19 cellular contexts compared by ENCODE assay signal in genomic region chr12:25347716-25348261, GRCh38.
A peak's percentile ranks its signal among the peaks of the same experiment; 100 is the strongest.
DNase-seq lines count a peak whose midpoint lies in the region; TF ChIP-seq lines count a peak whose summit lies in the region.
"Had no signal": no experiment of that assay in that cellular context is flagged by ENCODE, and none has a peak within 500 bp of the region (broad histone marks: within the 10 kb centered on the region; RNA-seq: fewer than 3 reads in every experiment).

No MANE protein-coding gene starts in this region.

- peak overlapping the region; percentile 47 for H3K23ac ChIP-seq in trophoblast cell (ENCODE audit: low read length)

- peak; percentile 75 for DNase-seq in SIG-M5 treated with dmso at 0.1 percent for 504 hours (lab: John Stamatoyannopoulos, UW; ENCODE audit: unreplicated experiment)
- DNase-seq in SIG-M5 (lab: John Stamatoyannopoulos, UW) = no peak
- DNase-seq in T47D (ENCODE audit: low read depth in 1 of 2, low spot score in 1 of 2) = peak; percentile 17 to 80
- DNase-seq in trophoblast cell = peak; percentile 92 to 97
- no peak for DNase-seq in activated CD4-positive, alpha-beta T cell treated with anti-CD3 and anti-CD28 coated beads, Interleukin-2, amount 10 ng/mL, durations not matched to agents 7 days and 5 days
- DNase-seq in immature natural killer cell = no peak
- DNase-seq in nephron progenitor cell = no peak
- DNase-seq: activated CD8-positive, alpha-beta memory T cell treated with anti-CD3 and anti-CD28 coated beads for 24 hours; activated naive CD8-positive, alpha-beta T cell treated with anti-CD3 and anti-CD28 coated beads, Interleukin-2, amount 10 ng/mL, durations not matched to agents 7 days and 5 days; Karpas-422; midbrain; NCI-H1436; NCI-H526; stomach had no signal

- H3K27me3 Mint-ChIP-seq in activated CD4-positive, alpha-beta T cell treated with anti-CD3 and anti-CD28 coated beads, Interleukin-2, amount 10 ng/mL, durations not matched to agents 7 days and 5 days = no peaks in the 10 kb centered on the region
- H3K27me3 Mint-ChIP-seq in immature natural killer cell (ENCODE audit: low read depth in 3 of 3) (peaks cover 0 to 2% (median 2%) of the 10 kb centered on the region in 3 donors), nephron progenitor cell (ENCODE audit: low read depth, poor library complexity) (no peaks in the 10 kb centered on the region)
- H3K27me3 Mint-ChIP-seq: activated naive CD8-positive, alpha-beta T cell treated with anti-CD3 and anti-CD28 coated beads, Interleukin-2, amount 10 ng/mL, durations not matched to agents 7 days and 5 days had no signal

- H2BK12ac ChIP-seq in trophoblast cell (ENCODE audit: low read length) = no peak overlapping the region

- H3K9ac ChIP-seq in trophoblast cell (ENCODE audit: low read length) = no peak overlapping the region
- H3K9ac ChIP-seq: BLaER1 had no signal

- peaks cover 2% of the 10 kb centered on the region for H3K79me1 ChIP-seq in trophoblast cell (ENCODE audit: low read length)

- no peak overlapping the region for H2AK5ac ChIP-seq in trophoblast cell (ENCODE audit: low read length)

- peak overlapping the region; percentile 33 for H3K27ac ChIP-seq in KOPT-K1 (ENCODE audit: low read depth, low read length, poor library complexity, severe bottlenecking)
- peak overlapping the region; percentile 17 for H3K27ac ChIP-seq in trophoblast cell (ENCODE audit: low read depth, low read length)
- H3K27ac ChIP-seq: BLaER1, SJSA1, stomach had no signal

- no peak overlapping the region for H3K4ac ChIP-seq in trophoblast cell (ENCODE audit: low read depth, low read length)

- H3K36me3 Mint-ChIP-seq in activated CD4-positive, alpha-beta T cell treated with anti-CD3 and anti-CD28 coated beads, Interleukin-2, amount 10 ng/mL, durations not matched to agents 7 days and 5 days (ENCODE audit: low read depth) = no peaks in the 10 kb centered on the region
- no peaks in the 10 kb centered on the region for H3K36me3 Mint-ChIP-seq in immature natural killer cell
- H3K36me3 Mint-ChIP-seq in nephron progenitor cell (ENCODE audit: low read depth) = no peaks in the 10 kb centered on the region
- H3K36me3 Mint-ChIP-seq: activated naive CD8-positive, alpha-beta T cell treated with anti-CD3 and anti-CD28 coated beads, Interleukin-2, amount 10 ng/mL, durations not matched to agents 7 days and 5 days had no signal

- H3K9me3 ChIP-seq in KOPT-K1 (ENCODE audit: insufficient read depth, low read length, poor library complexity, severe bottlenecking) = no peaks in the 10 kb centered on the region
- no peaks in the 10 kb centered on the region for H3K9me3 ChIP-seq in trophoblast cell (ENCODE audit: insufficient read depth, low read depth, low read length)
- H3K9me3 ChIP-seq: SJSA1, stomach had no signal

- H3K4me2 ChIP-seq in trophoblast cell (ENCODE audit: low read length) = no peak overlapping the region
- H3K4me2 ChIP-seq: BLaER1 had no signal

- no peak overlapping the region for H3K18ac ChIP-seq in trophoblast cell (ENCODE audit: low read length)

- no peak overlapping the region for H3K4me3 ChIP-seq in trophoblast cell (ENCODE audit: low read depth, low read length)
- H3K4me3 ChIP-seq: BLaER1, SJSA1, stomach had no signal

- H4K8ac ChIP-seq in trophoblast cell (ENCODE audit: low read depth, low read length) = no peak overlapping the region

- in situ Hi-C loops in T47D (cut with HindIII; ENCODE audit: low pct_unique_long_range_greater_than_20kb, low sequenced_read_pairs) = no loop called here

- H2BK5ac ChIP-seq in trophoblast cell (ENCODE audit: low read depth, low read length, poor library complexity) = no peak overlapping the region

- no peak overlapping the region for H4K91ac ChIP-seq in trophoblast cell (ENCODE audit: low read depth, low read length)

- CTCF ChIA-PET in activated CD4-positive, alpha-beta T cell treated with anti-CD3 and anti-CD28 coated beads, Interleukin-2, amount 10 ng/mL, durations not matched to agents 7 days and 5 days (lab: Charles Lee) = interaction anchor here (1.1 to 2.0 kb wide), 2 partner anchors 13 to 90 kb away, joined by 3 to 6 read pairs; no protein-coding TSS in a partner anchor

- no peaks in the 10 kb centered on the region for H3K27me3 ChIP-seq in trophoblast cell (ENCODE audit: insufficient read depth, low read length)
- H3K27me3 ChIP-seq: BLaER1, SJSA1, stomach had no signal

- POLR2A ChIA-PET in activated CD4-positive, alpha-beta T cell treated with anti-CD3 and anti-CD28 coated beads, Interleukin-2, amount 10 ng/mL, durations not matched to agents 7 days and 5 days (lab: Charles Lee) = no interaction called here

- H3K27ac Mint-ChIP-seq in activated CD4-positive, alpha-beta T cell treated with anti-CD3 and anti-CD28 coated beads, Interleukin-2, amount 10 ng/mL, durations not matched to agents 7 days and 5 days = no peak overlapping the region
- H3K27ac Mint-ChIP-seq in immature natural killer cell (peak overlapping the region in 1 of 6 donors; percentile 10), nephron progenitor cell (no peak overlapping the region)
- H3K27ac Mint-ChIP-seq: activated naive CD8-positive, alpha-beta T cell treated with anti-CD3 and anti-CD28 coated beads, Interleukin-2, amount 10 ng/mL, durations not matched to agents 7 days and 5 days; dendritic cell treated with granulocyte-macrophage colony-stimulating factor and Interleukin-4, amounts not matched to agents 40 ng/mL and 50 ng/mL, for 4 days; T-helper 2 cell treated with Interferon-gamma antibody and Interleukin-4, amounts not matched to agents 5 μg/mL and 100 μg/mL, for 36 hours had no signal

- H3K4me1 ChIP-seq in trophoblast cell (ENCODE audit: control insufficient read depth in 1 of 2, insufficient read depth in 2 of 2, low read length in 2 of 2) = peaks cover 3% of the 10 kb centered on the region in 2 experiments
- H3K4me1 ChIP-seq: stomach had no signal

- H3K36me3 ChIP-seq in KOPT-K1 (ENCODE audit: insufficient read depth, low read length) (no peaks in the 10 kb centered on the region), trophoblast cell (ENCODE audit: control insufficient read depth in 1 of 2, insufficient read depth in 2 of 2, low read length in 2 of 2) (no peaks in the 10 kb centered on the region)
- H3K36me3 ChIP-seq: BLaER1, SJSA1, stomach had no signal

- H3K79me2 ChIP-seq in trophoblast cell (ENCODE audit: control insufficient read depth, insufficient read depth, low read length, poor library complexity) = no peaks in the 10 kb centered on the region

- no peak overlapping the region for H3K4me3 Mint-ChIP-seq in activated CD4-positive, alpha-beta T cell treated with anti-CD3 and anti-CD28 coated beads, Interleukin-2, amount 10 ng/mL, durations not matched to agents 7 days and 5 days
- H3K4me3 Mint-ChIP-seq in immature natural killer cell (no peak overlapping the region), nephron progenitor cell (no peak overlapping the region)
- H3K4me3 Mint-ChIP-seq: activated naive CD8-positive, alpha-beta T cell treated with anti-CD3 and anti-CD28 coated beads, Interleukin-2, amount 10 ng/mL, durations not matched to agents 7 days and 5 days; dendritic cell treated with granulocyte-macrophage colony-stimulating factor and Interleukin-4, amounts not matched to agents 40 ng/mL and 50 ng/mL, for 4 days; T-helper 2 cell treated with Interferon-gamma antibody and Interleukin-4, amounts not matched to agents 5 μg/mL and 100 μg/mL, for 36 hours had no signal

- H4K12ac ChIP-seq in trophoblast cell (ENCODE audit: low read depth, low read length) = no peak overlapping the region

- H3K9me3 Mint-ChIP-seq in activated CD4-positive, alpha-beta T cell treated with anti-CD3 and anti-CD28 coated beads, Interleukin-2, amount 10 ng/mL, durations not matched to agents 7 days and 5 days = peaks cover under 1% of the 10 kb centered on the region
- H3K9me3 Mint-ChIP-seq in immature natural killer cell (no peaks in the 10 kb centered on the region), nephron progenitor cell (no peaks in the 10 kb centered on the region)
- H3K9me3 Mint-ChIP-seq: activated naive CD8-positive, alpha-beta T cell treated with anti-CD3 and anti-CD28 coated beads, Interleukin-2, amount 10 ng/mL, durations not matched to agents 7 days and 5 days; dendritic cell treated with granulocyte-macrophage colony-stimulating factor and Interleukin-4, amounts not matched to agents 40 ng/mL and 50 ng/mL, for 4 days had no signal

- peaks cover 3% of the 10 kb centered on the region for H3K4me1 Mint-ChIP-seq in activated CD4-positive, alpha-beta T cell treated with anti-CD3 and anti-CD28 coated beads, Interleukin-2, amount 10 ng/mL, durations not matched to agents 7 days and 5 days
- H3K4me1 Mint-ChIP-seq in immature natural killer cell (no peaks in the 10 kb centered on the region), nephron progenitor cell (no peaks in the 10 kb centered on the region)

- no peak overlapping the region for H3K14ac ChIP-seq in trophoblast cell (ENCODE audit: low read length)

- WGBS in trophoblast cell (ENCODE audit: extremely low coverage, insufficient coverage, insufficient read length) = no CpG with 5 or more reads among the region's 4 CpGs

- no peak overlapping the region for H2BK120ac ChIP-seq in trophoblast cell (ENCODE audit: insufficient read depth, low read length, poor library complexity)

- no peak for TF ChIP-seq CTCF in nephron progenitor cell (IDR thresholded peaks at IDR 0.05)

- H2AFZ ChIP-seq in trophoblast cell (ENCODE audit: insufficient read depth, low read length, poor library complexity) = no peak overlapping the region

Comparison
In these comparisons a context has a peak if more than half of its experiments do, and no peak if none do; other contexts are left out.
1. DNase-seq: peak in SIG-M5 treated with dmso at 0.1 percent for 504 hours (single experiment), T47D (2 of 2) and trophoblast cell (2 of 2); none in SIG-M5 (single experiment), activated CD4-positive, alpha-beta T cell treated with anti-CD3 and anti-CD28 coated beads, Interleukin-2, amount 10 ng/mL, durations not matched to agents 7 days and 5 days (single experiment), immature natural killer cell (0 of 3) and nephron progenitor cell (single experiment).